ENCODE assay signal across 8 cellular contexts in the genomic region with DNA sequence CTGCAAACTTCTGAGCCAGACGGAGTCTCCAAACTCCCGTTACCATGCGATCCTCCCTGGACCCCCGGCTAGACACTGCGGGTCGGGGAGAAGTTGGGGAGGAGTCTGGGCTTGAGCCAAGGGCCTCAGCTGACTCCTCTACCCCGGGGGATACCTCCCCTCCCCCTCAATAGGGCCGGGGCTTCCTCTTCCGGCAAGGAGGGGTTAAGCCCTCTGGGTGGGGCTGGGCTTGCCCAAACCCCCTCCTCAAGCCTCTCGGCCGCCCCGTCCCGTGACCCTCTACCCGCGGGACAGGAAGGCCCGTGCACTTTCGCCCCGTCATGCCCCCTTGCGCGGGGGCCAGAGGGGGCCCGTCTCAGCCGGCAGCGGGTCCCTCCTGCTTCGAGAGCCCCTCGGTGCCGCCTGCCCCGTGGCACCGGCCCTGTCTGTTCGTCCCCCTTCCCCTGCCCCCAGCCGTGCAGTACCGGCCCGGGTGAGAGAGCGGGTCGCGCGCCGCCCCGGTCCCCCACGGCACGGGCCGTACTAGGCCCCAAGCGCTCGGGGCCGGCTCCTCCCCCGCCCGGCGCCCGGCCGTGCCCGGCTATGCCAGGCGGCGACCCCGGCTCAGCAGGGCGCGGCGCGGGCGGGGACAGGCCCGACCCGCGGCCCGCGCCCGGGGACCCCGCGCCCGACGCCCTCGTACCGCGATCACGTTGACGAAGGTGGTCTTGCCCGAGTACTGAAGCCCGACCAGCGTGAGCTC. TPM values are rescaled to one million over a fixed set of nuclear protein-coding genes. Genes with fewer than 3 reads are reported as not detected.
A peak's percentile ranks its signal among the peaks of the same experiment; 100 is the strongest.
DNase-seq lines count a peak whose midpoint lies in the region; ATAC-seq and TF ChIP-seq lines count a peak whose summit lies in the region.

No MANE protein-coding gene starts in this region.

- peak overlapping the region; percentile 59 for H2BK120ac ChIP-seq in trophoblast cell (ENCODE audit: insufficient read depth, low read length, poor library complexity)

- H3K4me1 ChIP-seq in trophoblast cell (ENCODE audit: control insufficient read depth in 1 of 2, insufficient read depth in 2 of 2, low read length in 2 of 2): peaks cover 8 to 17% of the 10 kb centered on the region in 2 experiments

- H3K4me1 Mint-ChIP-seq in activated T-helper 1 cell treated with anti-CD3 and anti-CD28 coated beads, Interleukin-12 subunit alpha, Interleukin-12 subunit beta, Interleukin-2, Interleukin-4 antibody, amounts not matched to agents 30 ng/mL and 10 ng/mL and 1 ng/mL, durations not matched to agents 14 hours and 24 hours and 36 hours (ENCODE audit: low read depth): peaks cover 23% of the 10 kb centered on the region

- H3K9me3 ChIP-seq in KOPT-K1 (ENCODE audit: insufficient read depth, low read length, poor library complexity, severe bottlenecking): no peaks in the 10 kb centered on the region
- no peaks in the 10 kb centered on the region for H3K9me3 ChIP-seq in trophoblast cell (ENCODE audit: insufficient read depth, low read depth, low read length)

- H3K4me2 ChIP-seq in trophoblast cell (ENCODE audit: low read length): peak overlapping the region; percentile 85

- ATAC-seq in GM21528 (IDR thresholded peaks at IDR 0.05; ENCODE audit: low FRiP score, unreplicated experiment) (peak; percentile 53), Right ventricle myocardium superior (ENCODE audit: poor library complexity) (peak; percentile 51), GM18520 (IDR thresholded peaks at IDR 0.05; ENCODE audit: unreplicated experiment) (no peak)

- H2AFZ ChIP-seq in trophoblast cell (ENCODE audit: insufficient read depth, low read length, poor library complexity): peak overlapping the region; percentile 69

- H3K27me3 ChIP-seq in trophoblast cell (ENCODE audit: insufficient read depth, low read length): no peaks in the 10 kb centered on the region

- peak overlapping the region; percentile 38 for H3K18ac ChIP-seq in trophoblast cell (ENCODE audit: low read length)

- peak overlapping the region; percentile 69 for H2AK5ac ChIP-seq in trophoblast cell (ENCODE audit: low read length)

- H3K36me3 Mint-ChIP-seq in activated T-helper 1 cell treated with anti-CD3 and anti-CD28 coated beads, Interleukin-12 subunit alpha, Interleukin-12 subunit beta, Interleukin-2, Interleukin-4 antibody, amounts not matched to agents 30 ng/mL and 10 ng/mL and 1 ng/mL, durations not matched to agents 14 hours and 24 hours and 36 hours (ENCODE audit: low read depth): peaks cover 17% of the 10 kb centered on the region

- no peak overlapping the region for H2BK12ac ChIP-seq in trophoblast cell (ENCODE audit: low read length)

- peaks cover 16% of the 10 kb centered on the region for H3K79me1 ChIP-seq in trophoblast cell (ENCODE audit: low read length)

- H3K9ac ChIP-seq in trophoblast cell (ENCODE audit: low read length): peak overlapping the region; percentile 94

- H3K4ac ChIP-seq in trophoblast cell (ENCODE audit: low read depth, low read length): peak overlapping the region; percentile 53

- peak overlapping the region; percentile 88 for H3K4me3 Mint-ChIP-seq in activated T-helper 1 cell treated with anti-CD3 and anti-CD28 coated beads, Interleukin-12 subunit alpha, Interleukin-12 subunit beta, Interleukin-2, Interleukin-4 antibody, amounts not matched to agents 30 ng/mL and 10 ng/mL and 1 ng/mL, durations not matched to agents 14 hours and 24 hours and 36 hours

- no peak overlapping the region for H3K23ac ChIP-seq in trophoblast cell (ENCODE audit: low read length)

- peaks cover 13% of the 10 kb centered on the region for H3K79me2 ChIP-seq in trophoblast cell (ENCODE audit: control insufficient read depth, insufficient read depth, low read length, poor library complexity)

- peak overlapping the region; percentile 86 for H4K8ac ChIP-seq in trophoblast cell (ENCODE audit: low read depth, low read length)

- peak overlapping the region; percentile 47 for H4K91ac ChIP-seq in trophoblast cell (ENCODE audit: low read depth, low read length)

- no CpG with 5 or more reads among the region's 76 CpGs for WGBS in trophoblast cell (ENCODE audit: extremely low coverage, insufficient coverage, insufficient read length)

- no peaks in the 10 kb centered on the region for H3K27me3 Mint-ChIP-seq in activated T-helper 1 cell treated with anti-CD3 and anti-CD28 coated beads, Interleukin-12 subunit alpha, Interleukin-12 subunit beta, Interleukin-2, Interleukin-4 antibody, amounts not matched to agents 30 ng/mL and 10 ng/mL and 1 ng/mL, durations not matched to agents 14 hours and 24 hours and 36 hours (ENCODE audit: insufficient read depth)

- H3K4me3 ChIP-seq in trophoblast cell (ENCODE audit: low read depth, low read length): peak overlapping the region; percentile 91

- H2BK5ac ChIP-seq in trophoblast cell (ENCODE audit: low read depth, low read length, poor library complexity): no peak overlapping the region

- TF ChIP-seq CTCF in GM10266 (IDR thresholded peaks at IDR 0.05; ENCODE audit: control insufficient read depth, insufficient read depth, low read depth, missing control alignments): no peak

- H3K27ac Mint-ChIP-seq in activated T-helper 1 cell treated with anti-CD3 and anti-CD28 coated beads, Interleukin-12 subunit alpha, Interleukin-12 subunit beta, Interleukin-2, Interleukin-4 antibody, amounts not matched to agents 30 ng/mL and 10 ng/mL and 1 ng/mL, durations not matched to agents 14 hours and 24 hours and 36 hours: peak overlapping the region; percentile 75

- peaks cover 36% of the 10 kb centered on the region for H3K36me3 ChIP-seq in KOPT-K1 (ENCODE audit: insufficient read depth, low read length)
- H3K36me3 ChIP-seq in trophoblast cell (ENCODE audit: control insufficient read depth in 1 of 2, insufficient read depth in 2 of 2, low read length in 2 of 2): no peaks in the 10 kb centered on the region

- H3K14ac ChIP-seq in trophoblast cell (ENCODE audit: low read length): peak overlapping the region; percentile 92

- intact Hi-C loops in activated T-helper 1 cell treated with anti-CD3 and anti-CD28 coated beads, Interleukin-12 subunit alpha, Interleukin-12 subunit beta, Interleukin-2, Interleukin-4 antibody, amounts not matched to agents 30 ng/mL and 10 ng/mL and 1 ng/mL, durations not matched to agents 14 hours and 24 hours and 36 hours (cut with micrococcal nuclease): loop anchor here (1.0 to 10.0 kb wide), 3 partner anchors 9 to 1481 kb away; a partner anchor contains a TSS
- intact Hi-C loops in Right ventricle myocardium superior (cut with DNase I): no loop called here

- peak overlapping the region; percentile 82 for H3K27ac ChIP-seq in KOPT-K1 (ENCODE audit: low read depth, low read length, poor library complexity, severe bottlenecking)
- H3K27ac ChIP-seq in trophoblast cell (ENCODE audit: low read depth, low read length): no peak overlapping the region

- no peaks in the 10 kb centered on the region for H3K9me3 Mint-ChIP-seq in activated T-helper 1 cell treated with anti-CD3 and anti-CD28 coated beads, Interleukin-12 subunit alpha, Interleukin-12 subunit beta, Interleukin-2, Interleukin-4 antibody, amounts not matched to agents 30 ng/mL and 10 ng/mL and 1 ng/mL, durations not matched to agents 14 hours and 24 hours and 36 hours

- DNase-seq in GM10266 (ENCODE audit: extremely low spot score) (peak; percentile 78), Right ventricle myocardium superior (peak; percentile 63), trophoblast cell (no peak), DMS153 (lab: John Stamatoyannopoulos, UW) (no peak)
- DNase-seq in activated T-helper 1 cell treated with anti-CD3 and anti-CD28 coated beads, Interleukin-12 subunit alpha, Interleukin-12 subunit beta, Interleukin-2, Interleukin-4 antibody, amounts not matched to agents 30 ng/mL and 10 ng/mL and 1 ng/mL, durations not matched to agents 14 hours and 24 hours and 36 hours (ENCODE audit: low spot score): peak; percentile 45

- H4K12ac ChIP-seq in trophoblast cell (ENCODE audit: low read depth, low read length): peak overlapping the region; percentile 63

RNA-seq across cellular contexts. Expression of a gene that starts 0.6 kb away (rescaled TPM):
- 56.6 and 69.0 TPM in 2 replicates for total RNA-seq in activated T-helper 1 cell treated with anti-CD3 and anti-CD28 coated beads, Interleukin-12 subunit alpha, Interleukin-12 subunit beta, Interleukin-2, Interleukin-4 antibody, amounts not matched to agents 30 ng/mL and 10 ng/mL and 1 ng/mL, durations not matched to agents 14 hours and 24 hours and 36 hours
- 69.5 TPM for total RNA-seq in Right ventricle myocardium superior
- 20.3 and 20.9 TPM in 2 replicates for polyA plus RNA-seq in trophoblast cell (2013)

RNA-seq across cellular contexts. Expression of a gene that starts 16.5 kb away (rescaled TPM):
- total RNA-seq in activated T-helper 1 cell treated with anti-CD3 and anti-CD28 coated beads, Interleukin-12 subunit alpha, Interleukin-12 subunit beta, Interleukin-2, Interleukin-4 antibody, amounts not matched to agents 30 ng/mL and 10 ng/mL and 1 ng/mL, durations not matched to agents 14 hours and 24 hours and 36 hours: 584 and 597 TPM in 2 replicates
- total RNA-seq in Right ventricle myocardium superior: 0.27 TPM
- polyA plus RNA-seq in trophoblast cell (2013): not detected in 2 replicates

RNA-seq across cellular contexts. Expression of a gene that starts 21.2 kb away (rescaled TPM):
- not detected in 2 replicates for total RNA-seq in activated T-helper 1 cell treated with anti-CD3 and anti-CD28 coated beads, Interleukin-12 subunit alpha, Interleukin-12 subunit beta, Interleukin-2, Interleukin-4 antibody, amounts not matched to agents 30 ng/mL and 10 ng/mL and 1 ng/mL, durations not matched to agents 14 hours and 24 hours and 36 hours
- 0.05 TPM for total RNA-seq in Right ventricle myocardium superior
- 0.03 TPM in 2 replicates for polyA plus RNA-seq in trophoblast cell (2013)

RNA-seq across cellular contexts. Expression of a gene that starts 49.7 kb away (rescaled TPM):
- total RNA-seq in activated T-helper 1 cell treated with anti-CD3 and anti-CD28 coated beads, Interleukin-12 subunit alpha, Interleukin-12 subunit beta, Interleukin-2, Interleukin-4 antibody, amounts not matched to agents 30 ng/mL and 10 ng/mL and 1 ng/mL, durations not matched to agents 14 hours and 24 hours and 36 hours: not detected in 2 replicates
- total RNA-seq in Right ventricle myocardium superior: 3.9 TPM
- 0.04 and 0.10 TPM in 2 replicates for polyA plus RNA-seq in trophoblast cell (2013)

Comparison
In these comparisons a context has a peak if more than half of its experiments do, and no peak if none do; other contexts are left out.
1. DNase-seq: peak in GM10266 (single experiment), activated T-helper 1 cell treated with anti-CD3 and anti-CD28 coated beads, Interleukin-12 subunit alpha, Interleukin-12 subunit beta, Interleukin-2, Interleukin-4 antibody, amounts not matched to agents 30 ng/mL and 10 ng/mL and 1 ng/mL, durations not matched to agents 14 hours and 24 hours and 36 hours (single experiment) and Right ventricle myocardium superior (single experiment); none in trophoblast cell (0 of 2) and DMS153 (single experiment).
2. RNA of a gene that starts 16.5 kb away (total RNA-seq): 584 to 597 TPM in activated T-helper 1 cell treated with anti-CD3 and anti-CD28 coated beads, Interleukin-12 subunit alpha, Interleukin-12 subunit beta, Interleukin-2, Interleukin-4 antibody, amounts not matched to agents 30 ng/mL and 10 ng/mL and 1 ng/mL, durations not matched to agents 14 hours and 24 hours and 36 hours; 0.27 TPM in Right ventricle myocardium superior (single experiment); every median in the first group is over 100 times any median in the second.